Comparison of ENCODE assay signal across 8 cellular contexts in genomic region chr4:167100120-167100519, GRCh38.
A peak's percentile ranks its signal among the peaks of the same experiment; 100 is the strongest.
DNase-seq lines count a peak whose midpoint lies in the region; ATAC-seq lines count a peak whose summit lies in the region.

No MANE protein-coding gene starts in this region.

- ATAC-seq in GM21423 (IDR thresholded peaks at IDR 0.05; ENCODE audit: unreplicated experiment) = peak; percentile 65

- DNase-seq in NCI-H1417 treated with DMSO at 0.1 percent for 48 hours (lab: John Stamatoyannopoulos, UW) = peak; percentile 62
- DNase-seq in dedifferentiated amniotic fluid mesenchymal stem cell (ENCODE audit: extremely low spot score) = peak; percentile 74
- DNase-seq in non-pigmented ciliary epithelial cell (ENCODE audit: low read depth) = peak; percentile 24
- no peak for DNase-seq in stimulated activated CD8-positive, alpha-beta memory T cell treated with anti-CD3 and anti-CD28 coated beads, Interleukin-4, amount 100 ng/mL, for 48 hours
- DNase-seq in AG08396 (ENCODE audit: low spot score) = no peak
- no peak for DNase-seq in NOMO-1 treated with dmso at 0.1 percent for 144 hours (lab: John Stamatoyannopoulos, UW; ENCODE audit: unreplicated experiment)
- DNase-seq in NK-92 (lab: John Stamatoyannopoulos, UW; ENCODE audit: unreplicated experiment) = no peak

Comparison
In these comparisons a context has a peak if more than half of its experiments do, and no peak if none do; other contexts are left out.
1. DNase-seq: peak in NCI-H1417 treated with DMSO at 0.1 percent for 48 hours (single experiment), dedifferentiated amniotic fluid mesenchymal stem cell (single experiment) and non-pigmented ciliary epithelial cell (single experiment); none in stimulated activated CD8-positive, alpha-beta memory T cell treated with anti-CD3 and anti-CD28 coated beads, Interleukin-4, amount 100 ng/mL, for 48 hours (single experiment), AG08396 (single experiment), NOMO-1 treated with dmso at 0.1 percent for 144 hours (single experiment) and NK-92 (single experiment).